In genomic region chr17:7280519-7281073, GRCh38 we compare ENCODE assay signal across 8 cellular contexts. TPM values are rescaled to one million over a fixed set of nuclear protein-coding genes. Genes with fewer than 3 reads are reported as not detected.
DNase-seq lines count a peak whose midpoint lies in the region; ATAC-seq and TF ChIP-seq lines count a peak whose summit lies in the region.

No MANE protein-coding gene starts in this region.

- H4K20me1 ChIP-seq in MM.1S (ENCODE audit: insufficient read depth, low read length) (no peaks in the 10 kb centered on the region), osteoblast (ENCODE audit: insufficient read depth, low read length) (no peaks in the 10 kb centered on the region)

- no peaks in the 10 kb centered on the region for H3K9me2 ChIP-seq in MM.1S (replicated peaks; ENCODE audit: insufficient read depth, low read length)

- peak overlapping the region in 7 of 8 donors; percentile 56 to 92 (median 70) for H3K27ac Mint-ChIP-seq in CD8-positive, alpha-beta memory T cell
- no peak overlapping the region for H3K27ac Mint-ChIP-seq in activated naive CD4-positive, alpha-beta T cell treated with anti-CD3 and anti-CD28 coated beads, Interleukin-2, amount 50 U/mL, for 72 hours

- H3K4me1 Mint-ChIP-seq in CD8-positive, alpha-beta memory T cell, result peaks cover 13 to 25% (median 14%) of the 10 kb centered on the region in 3 donors

- peak overlapping the region; percentile 13; the same call in 1 of the 2 replicates for H3K9ac ChIP-seq in MM.1S (ENCODE audit: low read length)

- no peaks in the 10 kb centered on the region for H3K9me3 ChIP-seq in CD8-positive, alpha-beta memory T cell (ENCODE audit: low read length)
- H3K9me3 ChIP-seq in MM.1S (replicated peaks; ENCODE audit: insufficient read depth, low read length) (no peaks in the 10 kb centered on the region), osteoblast (ENCODE audit: low read depth, low read length) (no peaks in the 10 kb centered on the region)

- H3K27me3 Mint-ChIP-seq in CD8-positive, alpha-beta memory T cell, result peaks cover 20 to 30% of the 10 kb centered on the region in 2 donors

- no peak overlapping the region for H3K27ac ChIP-seq in CD8-positive, alpha-beta memory T cell (ENCODE audit: low read depth, low read length)
- H3K27ac ChIP-seq in MM.1S (ENCODE audit: low read length) (no peak overlapping the region), osteoblast (ENCODE audit: low read depth, low read length) (peak overlapping the region; percentile 67), temporal lobe (ENCODE audit: low read depth, low read length) (peak overlapping the region; percentile 50)

- H3F3A ChIP-seq in MM.1S (ENCODE audit: insufficient read depth, low read length), result peaks cover 8% of the 10 kb centered on the region

- no peaks in the 10 kb centered on the region for H3K9me3 Mint-ChIP-seq in CD8-positive, alpha-beta memory T cell
- no peaks in the 10 kb centered on the region for H3K9me3 Mint-ChIP-seq in activated naive CD4-positive, alpha-beta T cell treated with anti-CD3 and anti-CD28 coated beads, Interleukin-2, amount 50 U/mL, for 72 hours

- POLR2A ChIA-PET in CD8-positive, alpha-beta memory T cell (lab: Charles Lee), result interaction anchor here (0.7 kb wide), 1 partner anchor 24 kb away, joined by 3 read pairs; no protein-coding TSS in a partner anchor

- TF ChIP-seq CTCF in MM.1S (IDR thresholded peaks at IDR 0.05; ENCODE audit: low read length), result peak; percentile 89
- TF ChIP-seq CTCF in osteoblast (IDR thresholded peaks at IDR 0.05; ENCODE audit: extremely low read depth, low read depth, low read length), result peak; percentile 91

- peak overlapping the region; percentile 97 for H3K4me2 ChIP-seq in MM.1S (ENCODE audit: low read depth, low read length)
- peak overlapping the region; percentile 85 for H3K4me2 ChIP-seq in osteoblast (ENCODE audit: insufficient read depth, low read length)

- H3K27me3 ChIP-seq in CD8-positive, alpha-beta memory T cell (ENCODE audit: insufficient read depth, low read length, poor library complexity, severe bottlenecking), result peaks cover 8% of the 10 kb centered on the region
- H3K27me3 ChIP-seq in MM.1S (replicated peaks; ENCODE audit: insufficient read depth, low read length) (peaks cover 76% of the 10 kb centered on the region), osteoblast (ENCODE audit: insufficient read depth, low read length) (peaks cover 37% of the 10 kb centered on the region)

- peak; percentile 44 for ATAC-seq in GM21717 (IDR thresholded peaks at IDR 0.05; ENCODE audit: unreplicated experiment)
- peak; percentile 83 to 88 for ATAC-seq in activated naive CD4-positive, alpha-beta T cell treated with anti-CD3 and anti-CD28 coated beads, Interleukin-2, amount 50 U/mL, for 72 hours

- peak overlapping the region; percentile 54 for H3K4me3 ChIP-seq in CD8-positive, alpha-beta memory T cell (ENCODE audit: low read length)
- H3K4me3 ChIP-seq in MM.1S (ENCODE audit: low read length) (peak overlapping the region; percentile 65), osteoblast (ENCODE audit: insufficient read depth, low read length) (peak overlapping the region; percentile 65)

- DNase-seq in CD8-positive, alpha-beta memory T cell, result peak; percentile 77 to 89 (median 81)
- peak; percentile 86 for DNase-seq in MM.1S
- peak; percentile 54 for DNase-seq in SKM-1 (lab: John Stamatoyannopoulos, UW; ENCODE audit: unreplicated experiment)
- DNase-seq in activated naive CD4-positive, alpha-beta T cell treated with anti-CD3 and anti-CD28 coated beads, Interleukin-2, amount 50 U/mL, for 72 hours (ENCODE audit: low spot score in 2 of 2), result peak; percentile 84 to 89
- peak; percentile 83 for DNase-seq in glomerular visceral epithelial cell (ENCODE audit: extremely low spot score)
- DNase-seq in osteoblast (ENCODE audit: insufficient read length, low spot score, missing footprints), result peak; percentile 98

- peaks cover 20% of the 10 kb centered on the region for H3K4me1 ChIP-seq in CD8-positive, alpha-beta memory T cell (ENCODE audit: insufficient read depth, low read length)
- H3K4me1 ChIP-seq in MM.1S (ENCODE audit: low read length) (peaks cover 4% of the 10 kb centered on the region), osteoblast (ENCODE audit: insufficient read depth, low read length) (peaks cover 9% of the 10 kb centered on the region)

- H3K79me2 ChIP-seq in MM.1S (ENCODE audit: low read length) (no peaks in the 10 kb centered on the region), osteoblast (ENCODE audit: insufficient read depth, low read length) (no peaks in the 10 kb centered on the region)

- CTCF ChIA-PET in CD8-positive, alpha-beta memory T cell (lab: Charles Lee), result interaction anchor here (0.6 to 8.4 kb wide), 15 partner anchors 10 to 281 kb away, joined by 3 to 87 read pairs (median 4); partner anchors contain the start of gene SENP3

- no peaks in the 10 kb centered on the region for H3K36me3 Mint-ChIP-seq in CD8-positive, alpha-beta memory T cell
- no peaks in the 10 kb centered on the region for H3K36me3 Mint-ChIP-seq in activated naive CD4-positive, alpha-beta T cell treated with anti-CD3 and anti-CD28 coated beads, Interleukin-2, amount 50 U/mL, for 72 hours

- H3K4me3 Mint-ChIP-seq in CD8-positive, alpha-beta memory T cell, result peak overlapping the region; percentile 79 to 92 (median 80)

- H2AFZ ChIP-seq in MM.1S (ENCODE audit: low read length) (peak overlapping the region; percentile 85), osteoblast (ENCODE audit: low read length) (peak overlapping the region; percentile 53)

- H3K36me3 ChIP-seq in CD8-positive, alpha-beta memory T cell (ENCODE audit: insufficient read depth, low read length), result no peaks in the 10 kb centered on the region
- H3K36me3 ChIP-seq in MM.1S (replicated peaks; ENCODE audit: insufficient read depth, low read length) (no peaks in the 10 kb centered on the region), osteoblast (ENCODE audit: insufficient read depth, low read length) (no peaks in the 10 kb centered on the region)

RNA-seq across cellular contexts. Expression of gene SLC2A4, which starts 0.9 kb away (rescaled TPM):
- under 1 TPM; 0.18 to 0.24 TPM for total RNA-seq in CD8-positive, alpha-beta memory T cell
- not detected for polyA plus RNA-seq in CD8-positive, alpha-beta memory T cell
- under 1 TPM in 1 of 2 donors, not detected in 1; 0.51 TPM for total RNA-seq in activated naive CD4-positive, alpha-beta T cell treated with anti-CD3 and anti-CD28 coated beads, Interleukin-2, amount 50 U/mL, for 72 hours
- total RNA-seq in osteoblast, result under 0.01 and 0.29 TPM in 2 replicates
- total RNA-seq in temporal lobe, result 0.25 TPM

RNA-seq across cellular contexts. Expression of gene YBX2, which starts 13.8 kb away (rescaled TPM):
- under 1 TPM; 0.07 to 0.26 TPM for total RNA-seq in CD8-positive, alpha-beta memory T cell
- not detected for polyA plus RNA-seq in CD8-positive, alpha-beta memory T cell
- 1 to 10 TPM in 1 of 2 donors, under 1 TPM in 1; 0.18 to 1.7 TPM for total RNA-seq in activated naive CD4-positive, alpha-beta T cell treated with anti-CD3 and anti-CD28 coated beads, Interleukin-2, amount 50 U/mL, for 72 hours
- total RNA-seq in osteoblast (under 0.01 TPM in 1 of 2 replicates, not detected in the other), temporal lobe (1.2 TPM)

RNA-seq across cellular contexts. Expression of gene CLDN7, which starts 18.3 kb away (rescaled TPM):
- 1 to 10 TPM in 1 of 2 experiments, under 1 TPM in 1; 0.63 to 1.1 TPM for total RNA-seq in CD8-positive, alpha-beta memory T cell
- 2.1 TPM for polyA plus RNA-seq in CD8-positive, alpha-beta memory T cell
- 1 to 10 TPM in 1 of 2 donors, under 1 TPM in 1; 0.55 to 1.5 TPM for total RNA-seq in activated naive CD4-positive, alpha-beta T cell treated with anti-CD3 and anti-CD28 coated beads, Interleukin-2, amount 50 U/mL, for 72 hours
- 0.36 and 1.8 TPM in 2 replicates for total RNA-seq in osteoblast
- total RNA-seq in temporal lobe, result 0.49 TPM

RNA-seq across cellular contexts. Expression of gene EIF5A, which starts 26.8 kb away (rescaled TPM):
- total RNA-seq in CD8-positive, alpha-beta memory T cell, result 1,000 to 10,000 TPM; 1,533 to 1,595 TPM
- 230 TPM for polyA plus RNA-seq in CD8-positive, alpha-beta memory T cell
- 100 to 1,000 TPM; 493 to 836 TPM for total RNA-seq in activated naive CD4-positive, alpha-beta T cell treated with anti-CD3 and anti-CD28 coated beads, Interleukin-2, amount 50 U/mL, for 72 hours
- total RNA-seq in osteoblast, result 436 and 491 TPM in 2 replicates
- 115 TPM for total RNA-seq in temporal lobe

RNA-seq across cellular contexts. Expression of gene ELP5, which starts 28.6 kb away (rescaled TPM):
- total RNA-seq in CD8-positive, alpha-beta memory T cell, result 100 to 1,000 TPM; 106 to 111 TPM
- polyA plus RNA-seq in CD8-positive, alpha-beta memory T cell, result 84.8 TPM
- total RNA-seq in activated naive CD4-positive, alpha-beta T cell treated with anti-CD3 and anti-CD28 coated beads, Interleukin-2, amount 50 U/mL, for 72 hours, result 10 to 100 TPM; 45.6 to 62.3 TPM
- total RNA-seq in osteoblast, result 21.7 and 26.2 TPM in 2 replicates
- 22.1 TPM for total RNA-seq in temporal lobe

Comparison
In these comparisons a context has a peak if more than half of its experiments do, and no peak if none do; other contexts are left out.
1. H3K27ac ChIP-seq: peak in osteoblast (single experiment) and temporal lobe (single experiment); none in CD8-positive, alpha-beta memory T cell (single experiment) and MM.1S (single experiment).
2. H3K27ac Mint-ChIP-seq: peak in CD8-positive, alpha-beta memory T cell (7 of 8); none in activated naive CD4-positive, alpha-beta T cell treated with anti-CD3 and anti-CD28 coated beads, Interleukin-2, amount 50 U/mL, for 72 hours (0 of 2).
3. Peak in every context shown above with its lines, with median percentiles within 50 percentile points of each other: DNase-seq and H3K4me3 ChIP-seq.